7 cellular contexts compared by ENCODE assay signal in genomic region chr16:51987519-51987918, GRCh38.
"Had no signal": no experiment of that assay in that cellular context is flagged by ENCODE, and none has a peak within 500 bp of the region (broad histone marks: within the 10 kb centered on the region; RNA-seq: fewer than 3 reads in every experiment).

No MANE protein-coding gene starts in this region.

- DNase-seq: IMR-90, KBM-7, KG1 had no signal

- ATAC-seq: K562 had no signal

- H3K4me3 ChIP-seq: K562 had no signal

- H3K4me2 ChIP-seq: KMS-11 had no signal

- H3K27ac ChIP-seq: HL-60, KMS-11 had no signal

- H3K9ac ChIP-seq: KMS-11 had no signal

- FAIRE-seq: HTR-8/SVneo, K562 had no signal
